In the genomic region with DNA sequence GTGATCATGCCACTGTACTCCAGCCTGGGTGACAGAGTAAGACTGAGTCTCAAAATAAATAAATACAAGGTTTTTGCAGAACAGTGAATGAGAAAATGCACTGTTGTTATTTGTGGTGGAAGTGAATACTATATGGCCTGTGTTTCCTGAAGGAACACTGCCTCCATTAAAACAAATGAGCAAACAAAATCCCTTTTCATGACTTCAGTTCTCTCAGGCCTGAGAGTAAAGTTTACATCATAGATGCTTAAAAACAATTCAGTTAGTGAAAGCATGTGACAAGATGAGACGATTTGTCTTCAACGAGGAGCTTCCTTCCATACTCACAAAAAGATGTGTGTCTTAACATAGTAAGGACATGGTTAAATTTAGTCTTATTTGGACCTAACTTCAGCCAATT, we compare ENCODE assay signal across 13 cellular contexts. TPM values are rescaled to one million over a fixed set of nuclear protein-coding genes. Genes with fewer than 3 reads are reported as not detected.
A peak's percentile ranks its signal among the peaks of the same experiment; 100 is the strongest.
DNase-seq lines count a peak whose midpoint lies in the region; ATAC-seq and TF ChIP-seq lines count a peak whose summit lies in the region.
"Had no signal": no experiment of that assay in that cellular context is flagged by ENCODE, and none has a peak within 500 bp of the region (broad histone marks: within the 10 kb centered on the region; RNA-seq: fewer than 3 reads in every experiment).

No MANE protein-coding gene starts in this region.

- DNase-seq in cardiac muscle cell (ENCODE audit: low read depth in 1 of 2, low spot score in 1 of 2) (no peak), Right ventricle myocardium inferior (ENCODE audit: missing footprints) (no peak), foreskin melanocyte (peak; percentile 88), pons (ENCODE audit: low spot score) (peak; percentile 79), type B pancreatic cell (ENCODE audit: extremely low spot score, unreplicated experiment) (no peak), left lobe of liver (ENCODE audit: low spot score) (no peak)
- DNase-seq: activated CD4-positive, alpha-beta T cell treated with anti-CD3 and anti-CD28 coated beads, Interleukin-2, amount 10 ng/mL, durations not matched to agents 7 days and 5 days; CD8-positive, alpha-beta memory T cell had no signal

- no peaks in the 10 kb centered on the region for H3K9me3 Mint-ChIP-seq in type B pancreatic cell
- H3K9me3 Mint-ChIP-seq: activated CD4-positive, alpha-beta T cell treated with anti-CD3 and anti-CD28 coated beads, Interleukin-2, amount 10 ng/mL, durations not matched to agents 7 days and 5 days; activated T-helper 17 cell treated with anti-CD3 and anti-CD28 coated beads, Interleukin-2, amount 50 U/mL, for 72 hours; CD8-positive, alpha-beta memory T cell; T-helper 2 cell treated with Interferon-gamma antibody and Interleukin-4, amounts not matched to agents 5 μg/mL and 100 μg/mL, for 36 hours had no signal

- peak overlapping the region; percentile 79 for H3K27ac Mint-ChIP-seq in type B pancreatic cell
- H3K27ac Mint-ChIP-seq: activated CD4-positive, alpha-beta T cell treated with anti-CD3 and anti-CD28 coated beads, Interleukin-2, amount 10 ng/mL, durations not matched to agents 7 days and 5 days; activated T-helper 17 cell treated with anti-CD3 and anti-CD28 coated beads, Interleukin-2, amount 50 U/mL, for 72 hours; CD8-positive, alpha-beta memory T cell; T-helper 2 cell treated with Interferon-gamma antibody and Interleukin-4, amounts not matched to agents 5 μg/mL and 100 μg/mL, for 36 hours had no signal

- ATAC-seq in Right ventricle myocardium inferior = no peak
- no peak for ATAC-seq in GM18517 (IDR thresholded peaks at IDR 0.05; ENCODE audit: unreplicated experiment)
- no peak for ATAC-seq in left lobe of liver
- no peak for ATAC-seq in GM19395 (IDR thresholded peaks at IDR 0.05; ENCODE audit: unreplicated experiment)
- ATAC-seq: activated T-helper 17 cell treated with anti-CD3 and anti-CD28 coated beads, Interleukin-2, amount 50 U/mL, for 72 hours had no signal

- peak overlapping the region; percentile 97 for H3K27ac ChIP-seq in cardiac muscle cell

- no peaks in the 10 kb centered on the region for H3K9me3 ChIP-seq in cardiac muscle cell (ENCODE audit: low read depth)

- no peaks in the 10 kb centered on the region for H3K36me3 Mint-ChIP-seq in type B pancreatic cell

- peaks cover 18% of the 10 kb centered on the region for H3K4me1 Mint-ChIP-seq in type B pancreatic cell (ENCODE audit: unreplicated experiment)

- TF ChIP-seq CTCF in cardiac muscle cell (IDR thresholded peaks at IDR 0.05; ENCODE audit: low read depth, low read length) (no peak), type B pancreatic cell (conservative IDR thresholded peaks at IDR 0.05) (no peak)

- no peaks in the 10 kb centered on the region for H3K36me3 ChIP-seq in cardiac muscle cell

- no peaks in the 10 kb centered on the region for H3K27me3 Mint-ChIP-seq in type B pancreatic cell
- H3K27me3 Mint-ChIP-seq: activated CD4-positive, alpha-beta T cell treated with anti-CD3 and anti-CD28 coated beads, Interleukin-2, amount 10 ng/mL, durations not matched to agents 7 days and 5 days; activated T-helper 17 cell treated with anti-CD3 and anti-CD28 coated beads, Interleukin-2, amount 50 U/mL, for 72 hours; CD8-positive, alpha-beta memory T cell had no signal

- peaks cover 44% of the 10 kb centered on the region for H3K4me1 ChIP-seq in cardiac muscle cell (ENCODE audit: low read depth)

- peak overlapping the region; percentile 25 for H3K4me3 Mint-ChIP-seq in type B pancreatic cell
- H3K4me3 Mint-ChIP-seq: activated CD4-positive, alpha-beta T cell treated with anti-CD3 and anti-CD28 coated beads, Interleukin-2, amount 10 ng/mL, durations not matched to agents 7 days and 5 days; activated T-helper 17 cell treated with anti-CD3 and anti-CD28 coated beads, Interleukin-2, amount 50 U/mL, for 72 hours; CD8-positive, alpha-beta memory T cell; T-helper 2 cell treated with Interferon-gamma antibody and Interleukin-4, amounts not matched to agents 5 μg/mL and 100 μg/mL, for 36 hours had no signal

- no peak overlapping the region for H3K4me3 ChIP-seq in cardiac muscle cell

- no peaks in the 10 kb centered on the region for H3K27me3 ChIP-seq in cardiac muscle cell

- intact Hi-C loops in Right ventricle myocardium inferior (cut with DNase I) = loop anchor here (5.0 kb wide), 1 partner anchor 39 kb away; the partner anchor contains the start of genes KCNK6 and YIF1B

RNA-seq across cellular contexts. Expression of gene SPINT2, which starts 14.4 kb away (rescaled TPM):
- total RNA-seq in cardiac muscle cell = 420 and 443 TPM in 2 replicates
- 455 and 606 TPM in 2 replicates for polyA plus RNA-seq in cardiac muscle cell
- 9.1 TPM for total RNA-seq in Right ventricle myocardium inferior
- 243 and 526 TPM in 2 replicates for total RNA-seq in type B pancreatic cell (ENCODE audit: low replicate concordance)
- total RNA-seq in left lobe of liver = 7.3 TPM

RNA-seq across cellular contexts. Expression of gene PPP1R14A, which starts 22.6 kb away (rescaled TPM):
- 6.7 and 12.8 TPM in 2 replicates for total RNA-seq in cardiac muscle cell
- polyA plus RNA-seq in cardiac muscle cell = 23.6 and 56.4 TPM in 2 replicates
- 35.9 TPM for total RNA-seq in Right ventricle myocardium inferior
- total RNA-seq in type B pancreatic cell (ENCODE audit: low replicate concordance) = 14.9 and 20.7 TPM in 2 replicates
- total RNA-seq in left lobe of liver = 3.9 TPM
- total RNA-seq: activated CD4-positive, alpha-beta T cell treated with anti-CD3 and anti-CD28 coated beads, Interleukin-2, amount 10 ng/mL, durations not matched to agents 7 days and 5 days; activated T-helper 17 cell treated with anti-CD3 and anti-CD28 coated beads, Interleukin-2, amount 50 U/mL, for 72 hours; HT1080 had no signal
- polyA plus RNA-seq: CD8-positive, alpha-beta memory T cell had no signal

RNA-seq across cellular contexts. Expression of gene C19orf33, which starts 25.3 kb away (rescaled TPM):
- 0.49 and 0.77 TPM in 2 replicates for total RNA-seq in cardiac muscle cell
- polyA plus RNA-seq in cardiac muscle cell = 0.87 and 2.7 TPM in 2 replicates
- total RNA-seq in Right ventricle myocardium inferior = 6.7 TPM
- 46.8 and 270 TPM in 2 replicates for total RNA-seq in type B pancreatic cell (ENCODE audit: low replicate concordance)
- 0.40 TPM for total RNA-seq in left lobe of liver
- total RNA-seq: activated CD4-positive, alpha-beta T cell treated with anti-CD3 and anti-CD28 coated beads, Interleukin-2, amount 10 ng/mL, durations not matched to agents 7 days and 5 days; CD8-positive, alpha-beta memory T cell had no signal

RNA-seq across cellular contexts. Expression of gene YIF1B, which starts 37.0 kb away (rescaled TPM):
- total RNA-seq in cardiac muscle cell (61.5 and 90.2 TPM in 2 replicates), Right ventricle myocardium inferior (34.7 TPM), type B pancreatic cell (ENCODE audit: low replicate concordance) (41.0 and 42.9 TPM in 2 replicates), left lobe of liver (41.7 TPM)
- polyA plus RNA-seq in cardiac muscle cell = 129 and 140 TPM in 2 replicates

RNA-seq across cellular contexts. Expression of gene KCNK6, which starts 40.9 kb away (rescaled TPM):
- total RNA-seq in cardiac muscle cell (1.5 and 1.8 TPM in 2 replicates), Right ventricle myocardium inferior (7.2 TPM), type B pancreatic cell (ENCODE audit: low replicate concordance) (5.2 and 14.4 TPM in 2 replicates), left lobe of liver (1.4 TPM)
- 1.5 and 2.4 TPM in 2 replicates for polyA plus RNA-seq in cardiac muscle cell

Comparison
In these comparisons a context has a peak if more than half of its experiments do, and no peak if none do; other contexts are left out.
1. RNA of gene SPINT2, which starts 14.4 kb away (total RNA-seq): 420 to 443 TPM in cardiac muscle cell and 243 to 526 TPM in type B pancreatic cell; 9.1 TPM in Right ventricle myocardium inferior (single experiment) and 7.3 TPM in left lobe of liver (single experiment); every median in the first group is over 10 times any median in the second.
2. DNase-seq: peak in foreskin melanocyte (single experiment) and pons (single experiment); none in cardiac muscle cell (0 of 2), Right ventricle myocardium inferior (single experiment), type B pancreatic cell (single experiment) and left lobe of liver (single experiment).